Comparison of ENCODE assay signal across 8 cellular contexts in genomic region chr2:96157649-96158553, GRCh38. TPM values are rescaled to one million over a fixed set of nuclear protein-coding genes. Genes with fewer than 3 reads are reported as not detected.
DNase-seq lines count a peak whose midpoint lies in the region; ATAC-seq and TF ChIP-seq lines count a peak whose summit lies in the region.

No MANE protein-coding gene starts in this region.

- H3K4me1 Mint-ChIP-seq in activated T-helper 2 cell treated with anti-CD3 and anti-CD28 coated beads, Interferon-gamma antibody, Interleukin-2, Interleukin-4, amounts not matched to agents 10 μg/mL and 5 μg/mL and 100 μg/mL, durations not matched to agents 14 hours and 24 hours and 36 hours (ENCODE audit: low read depth) = peaks cover 65% of the 10 kb centered on the region

- DNase-seq in GM10248 (ENCODE audit: extremely low spot score) (peak; percentile 87), MV-4-11 (lab: John Stamatoyannopoulos, UW) (peak; percentile 32), omental fat pad (ENCODE audit: low spot score) (no peak), ureter (ENCODE audit: low spot score) (no peak), DMS114 treated with DMSO at 0.1 percent for 48 hours (lab: John Stamatoyannopoulos, UW; ENCODE audit: unreplicated experiment) (no peak)
- DNase-seq in activated T-helper 2 cell treated with anti-CD3 and anti-CD28 coated beads, Interferon-gamma antibody, Interleukin-2, Interleukin-4, amounts not matched to agents 10 μg/mL and 5 μg/mL and 100 μg/mL, durations not matched to agents 14 hours and 24 hours and 36 hours (ENCODE audit: low spot score) = peak; percentile 68
- peak; percentile 95 for DNase-seq in stimulated activated CD4-positive, alpha-beta T cell treated with anti-CD3 and anti-CD28 coated beads, Interleukin-12 subunit alpha, Interleukin-12 subunit beta, amount 100 ng/mL, for 4 hours

- CTCF ChIA-PET in GM10248 (lab: Yijun Ruan, JAX) = interaction anchor here (0.9 to 24.9 kb wide), 4 partner anchors 13 to 109 kb away, joined by 3 to 658 read pairs (median 30); partner anchors contain the start of genes ASTL, DUSP2 and STARD7

- peaks cover 8% of the 10 kb centered on the region for H3K36me3 Mint-ChIP-seq in activated T-helper 2 cell treated with anti-CD3 and anti-CD28 coated beads, Interferon-gamma antibody, Interleukin-2, Interleukin-4, amounts not matched to agents 10 μg/mL and 5 μg/mL and 100 μg/mL, durations not matched to agents 14 hours and 24 hours and 36 hours (ENCODE audit: low read depth)

- intact Hi-C loops in activated T-helper 2 cell treated with anti-CD3 and anti-CD28 coated beads, Interferon-gamma antibody, Interleukin-2, Interleukin-4, amounts not matched to agents 10 μg/mL and 5 μg/mL and 100 μg/mL, durations not matched to agents 14 hours and 24 hours and 36 hours (cut with micrococcal nuclease) = loop anchor here (1.0 kb wide), 1 partner anchor 10 kb away; no protein-coding TSS in a partner anchor

- POLR2A ChIA-PET in GM10248 (lab: Yijun Ruan, JAX) = interaction anchor here (0.5 to 4.5 kb wide), 5 partner anchors 9 to 48 kb away, joined by 3 to 37 read pairs (median 9); partner anchors contain the start of genes ASTL and DUSP2

- no peaks in the 10 kb centered on the region for H3K27me3 Mint-ChIP-seq in activated T-helper 2 cell treated with anti-CD3 and anti-CD28 coated beads, Interferon-gamma antibody, Interleukin-2, Interleukin-4, amounts not matched to agents 10 μg/mL and 5 μg/mL and 100 μg/mL, durations not matched to agents 14 hours and 24 hours and 36 hours (ENCODE audit: low read depth)

- TF ChIP-seq CTCF in GM10248 (IDR thresholded peaks at IDR 0.05; ENCODE audit: control extremely low read depth, extremely low read depth, low read depth, missing control alignments) = no peak
- no peak for TF ChIP-seq CTCF in omental fat pad (IDR thresholded peaks at IDR 0.05)

- peaks cover 8% of the 10 kb centered on the region for H3K9me3 Mint-ChIP-seq in activated T-helper 2 cell treated with anti-CD3 and anti-CD28 coated beads, Interferon-gamma antibody, Interleukin-2, Interleukin-4, amounts not matched to agents 10 μg/mL and 5 μg/mL and 100 μg/mL, durations not matched to agents 14 hours and 24 hours and 36 hours

- peak overlapping the region; percentile 60 for H3K4me3 Mint-ChIP-seq in activated T-helper 2 cell treated with anti-CD3 and anti-CD28 coated beads, Interferon-gamma antibody, Interleukin-2, Interleukin-4, amounts not matched to agents 10 μg/mL and 5 μg/mL and 100 μg/mL, durations not matched to agents 14 hours and 24 hours and 36 hours (ENCODE audit: low read depth)

- peak overlapping the region; percentile 93 for H3K27ac Mint-ChIP-seq in activated T-helper 2 cell treated with anti-CD3 and anti-CD28 coated beads, Interferon-gamma antibody, Interleukin-2, Interleukin-4, amounts not matched to agents 10 μg/mL and 5 μg/mL and 100 μg/mL, durations not matched to agents 14 hours and 24 hours and 36 hours

- ATAC-seq in GM21723 (IDR thresholded peaks at IDR 0.05; ENCODE audit: unreplicated experiment) (peak; percentile 61), omental fat pad (ENCODE audit: low FRiP score) (no peak)

RNA-seq across cellular contexts. Expression of gene DUSP2, which starts 12.7 kb away (rescaled TPM):
- 238 and 260 TPM in 2 replicates for total RNA-seq in activated T-helper 2 cell treated with anti-CD3 and anti-CD28 coated beads, Interferon-gamma antibody, Interleukin-2, Interleukin-4, amounts not matched to agents 10 μg/mL and 5 μg/mL and 100 μg/mL, durations not matched to agents 14 hours and 24 hours and 36 hours
- total RNA-seq in omental fat pad (100 to 1,000 TPM in 1 of 4 donors, 10 to 100 TPM in 1, 1 to 10 TPM in 2; 8.5 to 199 (median 18.8) TPM), ureter (2.6 TPM)

RNA-seq across cellular contexts. Expression of gene ASTL, which starts 19.6 kb away (rescaled TPM):
- 1.3 and 1.5 TPM in 2 replicates for total RNA-seq in activated T-helper 2 cell treated with anti-CD3 and anti-CD28 coated beads, Interferon-gamma antibody, Interleukin-2, Interleukin-4, amounts not matched to agents 10 μg/mL and 5 μg/mL and 100 μg/mL, durations not matched to agents 14 hours and 24 hours and 36 hours
- total RNA-seq in omental fat pad (1 to 10 TPM in 1 of 4 donors, under 1 TPM in 1, not detected in 2; 0.84 to 3.3 TPM), ureter (not detected)

RNA-seq across cellular contexts. Expression of gene ADRA2B, which starts 41.5 kb away (rescaled TPM):
- total RNA-seq in activated T-helper 2 cell treated with anti-CD3 and anti-CD28 coated beads, Interferon-gamma antibody, Interleukin-2, Interleukin-4, amounts not matched to agents 10 μg/mL and 5 μg/mL and 100 μg/mL, durations not matched to agents 14 hours and 24 hours and 36 hours = 0.09 and 0.21 TPM in 2 replicates
- total RNA-seq in omental fat pad (1 to 10 TPM in 3 of 4 donors, under 1 TPM in 1; 0.63 to 9.8 (median 2.6) TPM), ureter (1.1 TPM)

RNA-seq across cellular contexts. Expression of gene STARD7, which starts 50.7 kb away (rescaled TPM):
- total RNA-seq in activated T-helper 2 cell treated with anti-CD3 and anti-CD28 coated beads, Interferon-gamma antibody, Interleukin-2, Interleukin-4, amounts not matched to agents 10 μg/mL and 5 μg/mL and 100 μg/mL, durations not matched to agents 14 hours and 24 hours and 36 hours = 201 and 206 TPM in 2 replicates
- total RNA-seq in omental fat pad (100 to 1,000 TPM; 116 to 149 (median 125) TPM), ureter (95.0 TPM)

Comparison
In these comparisons a context has a peak if more than half of its experiments do, and no peak if none do; other contexts are left out.
1. DNase-seq: peak in GM10248 (single experiment), MV-4-11 (single experiment), activated T-helper 2 cell treated with anti-CD3 and anti-CD28 coated beads, Interferon-gamma antibody, Interleukin-2, Interleukin-4, amounts not matched to agents 10 μg/mL and 5 μg/mL and 100 μg/mL, durations not matched to agents 14 hours and 24 hours and 36 hours (single experiment) and stimulated activated CD4-positive, alpha-beta T cell treated with anti-CD3 and anti-CD28 coated beads, Interleukin-12 subunit alpha, Interleukin-12 subunit beta, amount 100 ng/mL, for 4 hours (single experiment); none in omental fat pad (single experiment), ureter (single experiment) and DMS114 treated with DMSO at 0.1 percent for 48 hours (single experiment).